Comparison of ENCODE assay signal across 36 cellular contexts in the genomic region with DNA sequence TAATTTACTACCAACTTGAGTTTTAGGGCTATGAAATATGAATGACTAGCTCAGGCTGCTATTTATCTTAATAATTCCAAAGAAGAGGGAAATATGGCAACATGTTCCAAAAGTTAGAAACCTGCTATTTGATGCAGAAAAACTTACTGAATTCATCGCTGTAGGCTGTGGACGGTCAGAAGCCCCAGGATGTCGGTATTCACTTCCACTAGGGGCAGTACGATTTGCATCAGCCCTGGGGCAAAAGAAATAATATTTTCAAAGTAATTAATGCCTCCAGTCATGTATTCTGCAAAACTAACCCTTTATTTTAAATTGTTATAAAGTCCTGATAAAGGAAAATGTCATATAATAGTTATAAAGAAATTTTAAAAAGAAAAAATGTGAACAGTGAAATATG. TPM values are rescaled to one million over a fixed set of nuclear protein-coding genes. Genes with fewer than 3 reads are reported as not detected.
A peak's percentile ranks its signal among the peaks of the same experiment; 100 is the strongest.
DNase-seq lines count a peak whose midpoint lies in the region; ATAC-seq and TF ChIP-seq lines count a peak whose summit lies in the region.
"Had no signal": no experiment of that assay in that cellular context is flagged by ENCODE, and none has a peak within 500 bp of the region (broad histone marks: within the 10 kb centered on the region; RNA-seq: fewer than 3 reads in every experiment).

No MANE protein-coding gene starts in this region.

- no peak overlapping the region for H2AFZ ChIP-seq in HCT116 (ENCODE audit: low read depth, low read length, poor library complexity, severe bottlenecking)

- H3K4me1 Mint-ChIP-seq in chondrocyte (ENCODE audit: low read depth) = peaks cover 16% of the 10 kb centered on the region
- H3K4me1 Mint-ChIP-seq in activated CD8-positive, alpha-beta T cell treated with anti-CD3 and anti-CD28 coated beads, Interleukin-2, amount 10 ng/mL, durations not matched to agents 7 days and 5 days (ENCODE audit: low read depth) = peaks cover 16% of the 10 kb centered on the region

- TF ChIP-seq CTCF in BE2C (IDR thresholded peaks at IDR 0.05; ENCODE audit: low read depth, low read length) (peak; percentile 34), HCT116 (IDR thresholded peaks at IDR 0.05 in 2 of 3, conservative IDR thresholded peaks at IDR 0.05 in 1 of 3; ENCODE audit: borderline replicate concordance in 1 of 3, insufficient read depth in 1 of 3, low read depth in 2 of 3, low read length in 2 of 3) (peak in 2 of 3 experiments; percentile 29 to 46; a peak in 3 of 6 replicates), chondrocyte (IDR thresholded peaks at IDR 0.05) (peak; percentile 38), retinal pigment epithelial cell (conservative IDR thresholded peaks at IDR 0.05; ENCODE audit: low read depth, low read length) (peak; percentile 37)

- H3K27me3 ChIP-seq in BE2C (no peaks in the 10 kb centered on the region), HCT116 (ENCODE audit: insufficient read depth, low read length) (no peaks in the 10 kb centered on the region)
- H3K27me3 ChIP-seq: ascending aorta, cardiac muscle cell, ovary, right atrium auricular region, uterus had no signal

- no peaks in the 10 kb centered on the region for H3K9me2 ChIP-seq in HCT116 (ENCODE audit: insufficient read depth)

- no peak overlapping the region for H3K4me2 ChIP-seq in HCT116 (ENCODE audit: low read length)

- RAD21 ChIA-PET in HCT116 (lab: Charles Lee; ENCODE audit: low non-redundant PET in 1 of 2, low total read pairs in 2 of 2, uncharacterized antibody in 2 of 2, unreplicated experiment in 2 of 2) = no interaction called here

- intact Hi-C loops in HCT116 (cut with micrococcal nuclease) = no loop called here

- TF ChIP-seq POLR2A in HCT116 (IDR thresholded peaks at IDR 0.05; ENCODE audit: borderline replicate concordance, extremely low read depth, insufficient read depth, insufficient read length) = no peak

- no peak overlapping the region for H3K27ac Mint-ChIP-seq in chondrocyte (ENCODE audit: unreplicated experiment)
- H3K27ac Mint-ChIP-seq in activated CD8-positive, alpha-beta T cell treated with anti-CD3 and anti-CD28 coated beads, Interleukin-2, amount 10 ng/mL, durations not matched to agents 7 days and 5 days = no peak overlapping the region
- H3K27ac Mint-ChIP-seq: activated CD8-positive, alpha-beta memory T cell treated with anti-CD3 and anti-CD28 coated beads, Interleukin-2, amount 10 ng/mL, durations not matched to agents 7 days and 5 days; activated naive CD8-positive, alpha-beta T cell treated with anti-CD3 and anti-CD28 coated beads, Interleukin-2, amount 10 ng/mL, durations not matched to agents 7 days and 5 days; CD4-positive, CD25-positive, alpha-beta regulatory T cell; immature natural killer cell; memory B cell; nephron progenitor cell; stimulated activated naive CD8-positive, alpha-beta T cell treated with anti-CD3 and anti-CD28 coated beads, Interleukin-15, amount 100 ng/mL, for 72 hours had no signal

- no peaks in the 10 kb centered on the region for H3K27me3 Mint-ChIP-seq in chondrocyte (ENCODE audit: low read depth)
- H3K27me3 Mint-ChIP-seq in activated CD8-positive, alpha-beta T cell treated with anti-CD3 and anti-CD28 coated beads, Interleukin-2, amount 10 ng/mL, durations not matched to agents 7 days and 5 days (ENCODE audit: low read depth) = no peaks in the 10 kb centered on the region
- H3K27me3 Mint-ChIP-seq: activated CD8-positive, alpha-beta memory T cell treated with anti-CD3 and anti-CD28 coated beads, Interleukin-2, amount 10 ng/mL, durations not matched to agents 7 days and 5 days; activated naive CD8-positive, alpha-beta T cell treated with anti-CD3 and anti-CD28 coated beads, Interleukin-2, amount 10 ng/mL, durations not matched to agents 7 days and 5 days; CD4-positive, CD25-positive, alpha-beta regulatory T cell; memory B cell; stimulated activated naive CD8-positive, alpha-beta T cell treated with anti-CD3 and anti-CD28 coated beads, Interleukin-15, amount 100 ng/mL, for 72 hours had no signal

- no peaks in the 10 kb centered on the region for H4K20me1 ChIP-seq in HCT116 (ENCODE audit: insufficient read depth)

- H3K9me3 Mint-ChIP-seq in chondrocyte (ENCODE audit: low read depth) = peaks cover 3% of the 10 kb centered on the region
- no peaks in the 10 kb centered on the region for H3K9me3 Mint-ChIP-seq in activated CD8-positive, alpha-beta T cell treated with anti-CD3 and anti-CD28 coated beads, Interleukin-2, amount 10 ng/mL, durations not matched to agents 7 days and 5 days (ENCODE audit: insufficient read depth)
- H3K9me3 Mint-ChIP-seq: activated naive CD8-positive, alpha-beta T cell treated with anti-CD3 and anti-CD28 coated beads, Interleukin-2, amount 10 ng/mL, durations not matched to agents 7 days and 5 days; immature natural killer cell; stimulated activated naive CD8-positive, alpha-beta T cell treated with anti-CD3 and anti-CD28 coated beads, Interleukin-15, amount 100 ng/mL, for 72 hours had no signal

- H3K4me1 ChIP-seq in BE2C (no peaks in the 10 kb centered on the region), HCT116 (ENCODE audit: control insufficient read depth in 1 of 2, insufficient read depth in 2 of 2, low read length in 2 of 2) (peaks cover 2 to 12% of the 10 kb centered on the region in 2 experiments; a peak in 3 of 4 replicates)

- POLR2A ChIA-PET in HCT116 (lab: Charles Lee) = no interaction called here
- POLR2A ChIA-PET in activated CD8-positive, alpha-beta T cell treated with anti-CD3 and anti-CD28 coated beads, Interleukin-2, amount 10 ng/mL, durations not matched to agents 7 days and 5 days (lab: Charles Lee) = no interaction called here

- DNase-seq in BE2C (no peak), HCT116 (ENCODE audit: low read depth, low spot score) (no peak), chondrocyte (ENCODE audit: low spot score) (no peak), retinal pigment epithelial cell (ENCODE audit: low read depth) (no peak), HK-2 (ENCODE audit: unreplicated experiment) (no peak), mesenteric fat pad (ENCODE audit: low spot score) (no peak)
- DNase-seq in activated CD8-positive, alpha-beta T cell treated with anti-CD3 and anti-CD28 coated beads, Interleukin-2, amount 10 ng/mL, durations not matched to agents 7 days and 5 days = no peak
- DNase-seq: activated CD4-positive, alpha-beta T cell treated with anti-CD3 and anti-CD28 coated beads, Interleukin-2, amount 50 U/mL, for 1 hour; activated CD4-positive, CD25-positive, alpha-beta regulatory T cell; activated CD8-positive, alpha-beta memory T cell treated with anti-CD3 and anti-CD28 coated beads, Interleukin-2, amount 10 ng/mL, durations not matched to agents 7 days and 5 days; activated gamma-delta T cell treated with Interleukin-2 at 50 U/mL for 16 hours; activated naive CD8-positive, alpha-beta T cell treated with anti-CD3 and anti-CD28 coated beads, Interleukin-2, amount 10 ng/mL, durations not matched to agents 7 days and 5 days; activated T-cell treated with anti-CD3 and anti-CD28 coated beads, Interleukin-2, amount 50 U/mL, for 48 hours; CD4-positive, CD25-positive, alpha-beta regulatory T cell; effector CD8-positive, alpha-beta T cell; immature natural killer cell; NCI-H1105 treated with DMSO at 0.1 percent for 48 hours; NCI-H187 treated with DMSO at 0.1 percent for 48 hours; NCI-H2171; nephron progenitor cell; ovary; stimulated activated CD4-positive, alpha-beta T cell treated with anti-CD3 and anti-CD28 coated beads, Interleukin-1b, Interleukin-23, amount 100 ng/mL, for 48 hours; stimulated activated naive CD8-positive, alpha-beta T cell treated with anti-CD3 and anti-CD28 coated beads, Interleukin-15, amount 100 ng/mL, for 72 hours; uterus had no signal

- no peak overlapping the region for H3K4me3 Mint-ChIP-seq in chondrocyte (ENCODE audit: unreplicated experiment)
- H3K4me3 Mint-ChIP-seq in activated CD8-positive, alpha-beta T cell treated with anti-CD3 and anti-CD28 coated beads, Interleukin-2, amount 10 ng/mL, durations not matched to agents 7 days and 5 days = no peak overlapping the region
- H3K4me3 Mint-ChIP-seq: activated CD8-positive, alpha-beta memory T cell treated with anti-CD3 and anti-CD28 coated beads, Interleukin-2, amount 10 ng/mL, durations not matched to agents 7 days and 5 days; activated naive CD8-positive, alpha-beta T cell treated with anti-CD3 and anti-CD28 coated beads, Interleukin-2, amount 10 ng/mL, durations not matched to agents 7 days and 5 days; CD4-positive, CD25-positive, alpha-beta regulatory T cell; immature natural killer cell; memory B cell; nephron progenitor cell; stimulated activated naive CD8-positive, alpha-beta T cell treated with anti-CD3 and anti-CD28 coated beads, Interleukin-15, amount 100 ng/mL, for 72 hours had no signal

- H3K9me3 ChIP-seq in BE2C (no peaks in the 10 kb centered on the region), HCT116 (ENCODE audit: control insufficient read depth in 1 of 2, insufficient read depth in 1 of 2, low read depth in 1 of 2, low read length in 2 of 2) (no peaks in the 10 kb centered on the region)
- H3K9me3 ChIP-seq: ascending aorta, ovary, right atrium auricular region, thoracic aorta, uterus had no signal

- H3K79me2 ChIP-seq in HCT116 (ENCODE audit: insufficient read depth, low read length) = peaks cover 45% of the 10 kb centered on the region

- CTCF ChIA-PET in HCT116 (lab: Charles Lee) = no interaction called here
- CTCF ChIA-PET in activated CD8-positive, alpha-beta T cell treated with anti-CD3 and anti-CD28 coated beads, Interleukin-2, amount 10 ng/mL, durations not matched to agents 7 days and 5 days (lab: Charles Lee) = no interaction called here

- H3K27ac ChIP-seq in HCT116 (ENCODE audit: low read depth, low read length) = no peak overlapping the region
- H3K27ac ChIP-seq: ascending aorta, cardiac muscle cell, coronary artery, epithelial cell of prostate, ovary, right atrium auricular region, thoracic aorta, uterus had no signal

- no peak for ATAC-seq in HCT116
- ATAC-seq in activated CD8-positive, alpha-beta T cell treated with anti-CD3 and anti-CD28 coated beads, Interleukin-2, amount 10 ng/mL, durations not matched to agents 7 days and 5 days = no peak
- ATAC-seq: activated CD8-positive, alpha-beta memory T cell treated with anti-CD3 and anti-CD28 coated beads, Interleukin-2, amount 10 ng/mL, durations not matched to agents 7 days and 5 days; stimulated activated naive CD8-positive, alpha-beta T cell treated with anti-CD3 and anti-CD28 coated beads, Interleukin-15, amount 100 ng/mL, for 72 hours had no signal

- peaks cover 28% of the 10 kb centered on the region for H3K36me3 Mint-ChIP-seq in chondrocyte (ENCODE audit: low read depth)
- H3K36me3 Mint-ChIP-seq in activated CD8-positive, alpha-beta T cell treated with anti-CD3 and anti-CD28 coated beads, Interleukin-2, amount 10 ng/mL, durations not matched to agents 7 days and 5 days (ENCODE audit: low read depth) = peaks cover 40% of the 10 kb centered on the region

- H3K36me3 ChIP-seq in BE2C (peaks cover 59% of the 10 kb centered on the region), HCT116 (ENCODE audit: control insufficient read depth in 1 of 2, insufficient read depth in 2 of 2, low read length in 2 of 2) (peaks cover 56 to 57% of the 10 kb centered on the region in 2 experiments)
- H3K36me3 ChIP-seq: ovary, uterus had no signal

- TF ChIP-seq RAD21 in HCT116 (IDR thresholded peaks at IDR 0.05; ENCODE audit: low read depth) = no peak

- H3K4me3 ChIP-seq in BE2C (ENCODE audit: low read depth, low read length) (no peak overlapping the region), HCT116 (replicated peaks in 1 of 2; ENCODE audit: low read depth in 1 of 2, low read length in 2 of 2) (no peak overlapping the region), retinal pigment epithelial cell (ENCODE audit: low read length) (no peak overlapping the region)
- H3K4me3 ChIP-seq: ascending aorta, cardiac muscle cell, coronary artery, ovary, right atrium auricular region, thoracic aorta, uterus had no signal

- no TSS peak for BruUV-seq in HCT116 (replicated peaks; lab: Mats Ljungman, UMichigan)

- no peak overlapping the region for H3K9ac ChIP-seq in HCT116 (ENCODE audit: low read length)

RNA-seq across cellular contexts. Expression of gene PLRG1, which starts 4.5 kb away (rescaled TPM):
- polyA plus RNA-seq in BE2C (2012; ENCODE audit: insufficient read depth, insufficient read length, low read depth) = 64.5 TPM
- total RNA-seq in HCT116 (2021; ENCODE audit: unreplicated experiment) = 141 TPM
- polyA plus RNA-seq in HCT116 (2012) = 81.9 and 111 TPM in 2 replicates
- 58.0 to 70.3 TPM (median 59.6 TPM) in 3 replicates for total RNA-seq in chondrocyte
- 10 to 100 TPM; 80.1 to 82.6 TPM for total RNA-seq in activated CD8-positive, alpha-beta T cell treated with anti-CD3 and anti-CD28 coated beads, Interleukin-2, amount 10 ng/mL, durations not matched to agents 7 days and 5 days
- total RNA-seq in mesenteric fat pad = 66.8 TPM

RNA-seq across cellular contexts. Expression of gene FGB, which starts 17.1 kb away (rescaled TPM):
- polyA plus RNA-seq in BE2C (2012; ENCODE audit: insufficient read depth, insufficient read length, low read depth) = not detected
- total RNA-seq in HCT116 (2021; ENCODE audit: unreplicated experiment) = 2.0 TPM
- polyA plus RNA-seq in HCT116 (2012) = not detected in 2 replicates
- total RNA-seq in chondrocyte = 2.1 to 2.4 TPM in 2 of 3 replicates, not detected in the other
- not detected for total RNA-seq in activated CD8-positive, alpha-beta T cell treated with anti-CD3 and anti-CD28 coated beads, Interleukin-2, amount 10 ng/mL, durations not matched to agents 7 days and 5 days
- not detected for total RNA-seq in mesenteric fat pad
- total RNA-seq: activated CD8-positive, alpha-beta memory T cell treated with anti-CD3 and anti-CD28 coated beads, Interleukin-2, amount 10 ng/mL, durations not matched to agents 7 days and 5 days; activated naive CD8-positive, alpha-beta T cell treated with anti-CD3 and anti-CD28 coated beads, Interleukin-2, amount 10 ng/mL, durations not matched to agents 7 days and 5 days; CD4-positive, CD25-positive, alpha-beta regulatory T cell; HT1080; MCF 10A; right atrium auricular region; SK-MEL-5; T-helper 1 cell treated with Interleukin-12 subunit alpha and Interleukin-12 subunit beta and Interleukin-4 antibody, amounts not matched to agents 30 ng/mL and 1 ng/mL, for 36 hours; thoracic aorta had no signal
- polyA plus RNA-seq: CD4-positive, CD25-positive, alpha-beta regulatory T cell; immature natural killer cell; ovary had no signal

RNA-seq across cellular contexts. Expression of gene FGA, which starts 44.9 kb away (rescaled TPM):
- polyA plus RNA-seq in BE2C (2012; ENCODE audit: insufficient read depth, insufficient read length, low read depth) = not detected
- 3.9 TPM for total RNA-seq in HCT116 (2021; ENCODE audit: unreplicated experiment)
- polyA plus RNA-seq in HCT116 (2012) = not detected in 2 replicates
- not detected in 3 replicates for total RNA-seq in chondrocyte
- total RNA-seq in activated CD8-positive, alpha-beta T cell treated with anti-CD3 and anti-CD28 coated beads, Interleukin-2, amount 10 ng/mL, durations not matched to agents 7 days and 5 days = not detected
- not detected for total RNA-seq in mesenteric fat pad
- total RNA-seq: activated CD8-positive, alpha-beta memory T cell treated with anti-CD3 and anti-CD28 coated beads, Interleukin-2, amount 10 ng/mL, durations not matched to agents 7 days and 5 days; activated naive CD8-positive, alpha-beta T cell treated with anti-CD3 and anti-CD28 coated beads, Interleukin-2, amount 10 ng/mL, durations not matched to agents 7 days and 5 days; cardiac muscle cell; CD4-positive, CD25-positive, alpha-beta regulatory T cell; HT1080; MCF 10A; NCI-H460; right atrium auricular region; SK-MEL-5; T-helper 1 cell treated with Interleukin-12 subunit alpha and Interleukin-12 subunit beta and Interleukin-4 antibody, amounts not matched to agents 30 ng/mL and 1 ng/mL, for 36 hours; thoracic aorta had no signal
- polyA plus RNA-seq: CD4-positive, CD25-positive, alpha-beta regulatory T cell; immature natural killer cell; ovary had no signal

RNA-seq across cellular contexts. Expression of gene DCHS2, which starts 54.1 kb away (rescaled TPM):
- polyA plus RNA-seq in BE2C (2012; ENCODE audit: insufficient read depth, insufficient read length, low read depth) = not detected
- total RNA-seq in HCT116 (2021; ENCODE audit: unreplicated experiment) (0.05 TPM), chondrocyte (0.39 TPM in 1 of 3 replicates, not detected in the others), mesenteric fat pad (0.32 TPM)
- polyA plus RNA-seq in HCT116 (2012) = not detected in 2 replicates
- total RNA-seq in activated CD8-positive, alpha-beta T cell treated with anti-CD3 and anti-CD28 coated beads, Interleukin-2, amount 10 ng/mL, durations not matched to agents 7 days and 5 days = not detected
- total RNA-seq: activated CD8-positive, alpha-beta memory T cell treated with anti-CD3 and anti-CD28 coated beads, Interleukin-2, amount 10 ng/mL, durations not matched to agents 7 days and 5 days; ascending aorta; CD4-positive, CD25-positive, alpha-beta regulatory T cell; HT1080; SK-MEL-5; T-helper 1 cell treated with Interleukin-12 subunit alpha and Interleukin-12 subunit beta and Interleukin-4 antibody, amounts not matched to agents 30 ng/mL and 1 ng/mL, for 36 hours had no signal
- polyA plus RNA-seq: cardiac muscle cell; CD4-positive, CD25-positive, alpha-beta regulatory T cell; immature natural killer cell had no signal
